ENCODE assay signal across 13 cellular contexts in the genomic region with DNA sequence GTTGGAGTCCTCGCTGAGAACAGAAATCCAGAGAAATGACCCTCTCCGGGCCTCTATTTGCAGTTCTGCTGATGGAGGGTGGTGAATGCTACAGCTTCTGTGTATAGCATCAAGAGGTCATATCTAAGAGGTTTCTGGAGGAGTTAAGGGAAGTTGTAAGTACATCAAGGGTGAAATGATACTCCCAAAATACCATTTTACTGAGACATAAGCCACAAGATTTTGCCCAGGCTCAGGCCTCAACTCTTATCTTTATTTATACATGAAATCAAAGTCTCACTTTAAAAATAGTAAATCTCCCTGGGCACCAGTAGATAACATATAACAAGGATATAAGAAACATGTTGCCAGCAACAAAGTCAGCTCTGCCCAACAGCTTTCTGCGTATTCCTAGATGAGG. TPM values are rescaled to one million over a fixed set of nuclear protein-coding genes. Genes with fewer than 3 reads are reported as not detected.
DNase-seq lines count a peak whose midpoint lies in the region; ATAC-seq and TF ChIP-seq lines count a peak whose summit lies in the region.
"Had no signal": no experiment of that assay in that cellular context is flagged by ENCODE, and none has a peak within 500 bp of the region (broad histone marks: within the 10 kb centered on the region; RNA-seq: fewer than 3 reads in every experiment).

No MANE protein-coding gene starts in this region.

- peaks cover 1% of the 10 kb centered on the region for H3K27me3 Mint-ChIP-seq in IgD-negative memory B cell

- peak overlapping the region; percentile 78 to 94 (median 90) for H3K27ac Mint-ChIP-seq in IgD-negative memory B cell

- H3K4me3 Mint-ChIP-seq in IgD-negative memory B cell = peak overlapping the region; percentile 38 to 84 (median 62)
- H3K4me3 Mint-ChIP-seq: neural crest cell had no signal

- ATAC-seq in HG03469 (IDR thresholded peaks at IDR 0.05; ENCODE audit: unreplicated experiment) = no peak
- ATAC-seq: HCT116, left lung had no signal

- no peaks in the 10 kb centered on the region; the same call in none of the 2 replicates for H3K36me3 ChIP-seq in GM06990 (ENCODE audit: control insufficient read depth, insufficient read depth, low read length)
- peaks cover 20% of the 10 kb centered on the region for H3K36me3 ChIP-seq in osteoblast (ENCODE audit: insufficient read depth, low read length)

- no peak overlapping the region for H2AFZ ChIP-seq in osteoblast (ENCODE audit: low read length)

- H3K79me2 ChIP-seq in osteoblast (ENCODE audit: insufficient read depth, low read length) = peaks cover 15% of the 10 kb centered on the region

- H3K4me1 Mint-ChIP-seq in IgD-negative memory B cell = peaks cover 81 to 93% (median 84%) of the 10 kb centered on the region in 3 donors

- no peak overlapping the region for H3K27ac ChIP-seq in osteoblast (ENCODE audit: low read depth, low read length)
- H3K27ac ChIP-seq: left lung, sigmoid colon had no signal

- H3K36me3 Mint-ChIP-seq in IgD-negative memory B cell = peaks cover 9% of the 10 kb centered on the region

- H3K9me3 ChIP-seq in osteoblast (ENCODE audit: low read depth, low read length) = no peaks in the 10 kb centered on the region
- H3K9me3 ChIP-seq: left lung, sigmoid colon had no signal

- peaks cover 5% of the 10 kb centered on the region for H3K4me1 ChIP-seq in osteoblast (ENCODE audit: insufficient read depth, low read length)

- H3K4me3 ChIP-seq in GM06990 (replicated peaks; ENCODE audit: low read depth, low read length) = peak overlapping the region; percentile 23; the same call in 1 of the 2 replicates
- H3K4me3 ChIP-seq in osteoblast (ENCODE audit: insufficient read depth, low read length) = no peak overlapping the region
- H3K4me3 ChIP-seq: left lung, sigmoid colon had no signal

- no peaks in the 10 kb centered on the region for H3K27me3 ChIP-seq in GM06990 (replicated peaks; ENCODE audit: control insufficient read depth, insufficient read depth, low read length)
- H3K27me3 ChIP-seq in osteoblast (ENCODE audit: insufficient read depth, low read length) = no peaks in the 10 kb centered on the region
- H3K27me3 ChIP-seq: left lung, sigmoid colon had no signal

- no peaks in the 10 kb centered on the region for H3K9me3 Mint-ChIP-seq in IgD-negative memory B cell
- H3K9me3 Mint-ChIP-seq: neural crest cell had no signal

- TF ChIP-seq CTCF in GM06990 (IDR thresholded peaks at IDR 0.05; ENCODE audit: insufficient read depth, low read length, poor library complexity, severe bottlenecking) = no peak
- no peak for TF ChIP-seq CTCF in osteoblast (IDR thresholded peaks at IDR 0.05; ENCODE audit: extremely low read depth, low read depth, low read length)

- DNase-seq in GM06990 (ENCODE audit: extremely low read depth, insufficient read length) = no peak
- peak; percentile 19 for DNase-seq in astrocyte of the hippocampus (ENCODE audit: low read depth, low spot score)
- peak; percentile 83 for DNase-seq in osteoblast (ENCODE audit: insufficient read length, low spot score, missing footprints)
- DNase-seq in activated CD4-positive, CD25-positive, alpha-beta regulatory T cell (lab: John Stamatoyannopoulos, UW) = no peak
- DNase-seq in stimulated activated CD4-positive, alpha-beta T cell treated with anti-CD3 and anti-CD28 coated beads, Interleukin-2, amount 100 ng/mL, for 48 hours = no peak
- DNase-seq: activated effector memory CD4-positive, alpha-beta T cell treated with Interleukin-2 at 50 U/mL for 16 hours; left lung; NCI-H2171 treated with DMSO at 0.1 percent for 48 hours; sigmoid colon had no signal

- H4K20me1 ChIP-seq in osteoblast (ENCODE audit: insufficient read depth, low read length) = peaks cover 2% of the 10 kb centered on the region

- no peak overlapping the region for H3K4me2 ChIP-seq in osteoblast (ENCODE audit: insufficient read depth, low read length)

RNA-seq across cellular contexts. Expression of a gene that starts 40.4 kb away (rescaled TPM):
- 76.5 TPM for polyA plus RNA-seq in IgD-negative memory B cell
- 40.2 and 42.4 TPM in 2 replicates for total RNA-seq in osteoblast

Comparison
In these comparisons a context has a peak if more than half of its experiments do, and no peak if none do; other contexts are left out.
1. DNase-seq: peak in astrocyte of the hippocampus (single experiment) and osteoblast (single experiment); none in GM06990 (single experiment), activated CD4-positive, CD25-positive, alpha-beta regulatory T cell (0 of 4) and stimulated activated CD4-positive, alpha-beta T cell treated with anti-CD3 and anti-CD28 coated beads, Interleukin-2, amount 100 ng/mL, for 48 hours (0 of 2).